In genomic region chr19:17305517-17306284, GRCh38 we compare ENCODE assay signal across 8 cellular contexts. TPM values are rescaled to one million over a fixed set of nuclear protein-coding genes. Genes with fewer than 3 reads are reported as not detected.
DNase-seq lines count a peak whose midpoint lies in the region; ATAC-seq and TF ChIP-seq lines count a peak whose summit lies in the region.

Gene MRPL34 (plus strand): TSS chr19:17305872. CDS start chr19:17305893, 21 bp downstream.

- WGBS in heart right ventricle, 2 donors, result 0% methylated on average over 55 of the region's 55 CpGs

- peak; percentile 74 for TF ChIP-seq CTCF in GM12875 (IDR thresholded peaks at IDR 0.05; ENCODE audit: borderline replicate concordance, insufficient read depth, low read depth, low read length)
- peak; percentile 48 to 87 (median 70) for TF ChIP-seq CTCF in heart right ventricle (IDR thresholded peaks at IDR 0.05)

- peak; percentile 57 for ATAC-seq in HG02840 (IDR thresholded peaks at IDR 0.05; ENCODE audit: low FRiP score, unreplicated experiment)
- ATAC-seq in heart right ventricle, result peak; percentile 50 to 83 (median 70)

- H3K4me3 ChIP-seq in GM12875 (ENCODE audit: low read depth, low read length) (peak within 1 kb of the TSS; percentile 91), heart right ventricle (peak within 1 kb of the TSS; percentile 63 to 88 (median 75))

- intact Hi-C loops in heart right ventricle (cut with DNase I), result loop anchor here in 2 of 10 donors (2.0 to 5.0 kb wide), 2 partner anchors 31 to 162 kb away; partner anchors contain the start of gene GTPBP3 (in 1 of the 2)
- intact Hi-C loops in posterior vena cava (cut with DNase I), result no loop called here

- peak; percentile 96 for DNase-seq in NCI-H1436 treated with DMSO at 0.1 percent for 48 hours (lab: John Stamatoyannopoulos, UW)
- peak; percentile 91 to 100 (median 92) for DNase-seq in T-helper 1 cell
- peak; percentile 98 for DNase-seq in amniotic epithelial cell (ENCODE audit: low read depth)
- DNase-seq in heart right ventricle, result peak; percentile 93
- peak; percentile 98 for DNase-seq in posterior vena cava (ENCODE audit: low spot score)
- peak; percentile 98 for DNase-seq in ureter (ENCODE audit: low spot score)

- H3K27ac ChIP-seq in heart right ventricle, result peak within 1 kb of the TSS; percentile 83 to 98 (median 93)

- H3K9me3 ChIP-seq in heart right ventricle, result no peaks in the 10 kb centered on the region

- peaks cover 12 to 65% (median 61%) of the 10 kb centered on the region in 9 donors for H3K4me1 ChIP-seq in heart right ventricle

- H3K36me3 ChIP-seq in heart right ventricle, result peaks cover 0 to 5% (median 0%) of the 10 kb centered on the region in 9 donors

- no peaks in the 10 kb centered on the region for H3K27me3 ChIP-seq in heart right ventricle

RNA-seq across cellular contexts. Expression of gene MRPL34, which starts in this region (rescaled TPM):
- total RNA-seq in heart right ventricle (100 to 1,000 TPM; 122 to 259 (median 151) TPM), posterior vena cava (10 to 100 TPM; 52.2 to 54.6 TPM), ureter (48.5 TPM)
- polyA plus RNA-seq in heart right ventricle, result 100 to 1,000 TPM; 157 to 301 TPM

Comparison
In these comparisons a context has a peak if more than half of its experiments do, and no peak if none do; other contexts are left out.
1. Peak in every context shown above with its lines: DNase-seq, ATAC-seq, H3K4me3 ChIP-seq and H3K27ac ChIP-seq.